In the genomic region with DNA sequence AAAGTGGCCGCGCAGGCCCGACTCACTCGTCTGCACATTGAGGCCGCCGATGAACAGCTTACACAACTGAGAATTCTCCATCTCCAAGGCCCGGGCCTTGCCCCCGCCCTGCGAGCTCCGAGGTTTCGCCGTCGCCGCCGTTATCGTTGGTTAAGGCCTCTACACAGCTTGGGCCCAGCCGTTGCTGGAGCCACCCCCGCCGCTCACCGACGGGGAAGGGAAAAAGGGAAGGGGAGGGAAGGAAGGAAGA, we compare ENCODE assay signal across 8 cellular contexts. TPM values are rescaled to one million over a fixed set of nuclear protein-coding genes. Genes with fewer than 3 reads are reported as not detected.
DNase-seq lines count a peak whose midpoint lies in the region; ATAC-seq lines count a peak whose summit lies in the region.

No MANE protein-coding gene starts in this region.

- ATAC-seq in GM21367 (IDR thresholded peaks at IDR 0.05; ENCODE audit: unreplicated experiment), result peak; percentile 5

- H3K36me3 ChIP-seq in BLaER1 treated with 17β-estradiol and CSF1 and Interleukin-3, amounts not matched to agents 10 nM and 100 nM, result peaks cover 0 to 46% (median 28%) of the 10 kb centered on the region in 11 experiments; a peak in 15 of 22 replicates
- peaks cover 25% of the 10 kb centered on the region for H3K36me3 ChIP-seq in HUES48 (ENCODE audit: control insufficient read depth, insufficient read depth, low read length)

- H3K27ac ChIP-seq in BLaER1 treated with 17β-estradiol and CSF1 and Interleukin-3, amounts not matched to agents 10 nM and 100 nM, result peak overlapping the region; percentile 94 to 99 (median 99)
- H3K27ac ChIP-seq in HUES48 (ENCODE audit: low read depth, low read length), result peak overlapping the region; percentile 98
- peak overlapping the region; percentile 100 for H3K27ac ChIP-seq in caudate nucleus (ENCODE audit: low read depth, low read length)

- DNase-seq in caudate nucleus (lab: John Stamatoyannopoulos, UW) (peak in 4 of 61 donors; percentile 68 to 89 (median 80)), NCI-H1694 (lab: John Stamatoyannopoulos, UW) (no peak), mucosa of gallbladder (ENCODE audit: low spot score) (no peak), medulla oblongata (ENCODE audit: extremely low spot score) (no peak)

- peak overlapping the region; percentile 93 to 100 (median 100) for H3K9ac ChIP-seq in BLaER1 treated with 17β-estradiol and CSF1 and Interleukin-3, amounts not matched to agents 10 nM and 100 nM
- H3K9ac ChIP-seq in HUES48 (ENCODE audit: low read depth, low read length), result peak overlapping the region; percentile 92

- H3K4me3 ChIP-seq in BLaER1 treated with 17β-estradiol and CSF1 and Interleukin-3, amounts not matched to agents 10 nM and 100 nM, result peak overlapping the region; percentile 81 to 100 (median 94)
- H3K4me3 ChIP-seq in HUES48 (ENCODE audit: low read depth, low read length), result peak overlapping the region; percentile 100
- peak overlapping the region; percentile 85 for H3K4me3 ChIP-seq in mononuclear cell (ENCODE audit: low read length)

- peak overlapping the region; percentile 43 to 96 (median 85) for H3K4me2 ChIP-seq in BLaER1 treated with 17β-estradiol and CSF1 and Interleukin-3, amounts not matched to agents 10 nM and 100 nM

- H3K9me3 ChIP-seq in BLaER1 treated with 17β-estradiol and CSF1 and Interleukin-3, amounts not matched to agents 10 nM and 100 nM (replicated peaks in 1 of 11), result no peaks in the 10 kb centered on the region
- H3K9me3 ChIP-seq in HUES48 (ENCODE audit: control insufficient read depth, insufficient read depth, low read length) (no peaks in the 10 kb centered on the region), mononuclear cell (ENCODE audit: low read depth, low read length) (no peaks in the 10 kb centered on the region)

- H3K27me3 ChIP-seq in BLaER1 treated with 17β-estradiol and CSF1 and Interleukin-3, amounts not matched to agents 10 nM and 100 nM, result no peaks in the 10 kb centered on the region
- no peaks in the 10 kb centered on the region for H3K27me3 ChIP-seq in HUES48 (ENCODE audit: control insufficient read depth, insufficient read depth, low read length)
- H3K27me3 ChIP-seq in mononuclear cell (ENCODE audit: insufficient read depth, low read length), result no peaks in the 10 kb centered on the region

- H3K4me1 ChIP-seq in BLaER1 treated with 17β-estradiol and CSF1 and Interleukin-3, amounts not matched to agents 10 nM and 100 nM, result peaks cover 15 to 27% (median 23%) of the 10 kb centered on the region in 10 experiments
- H3K4me1 ChIP-seq in HUES48 (ENCODE audit: control insufficient read depth, insufficient read depth, low read length), result peaks cover 18% of the 10 kb centered on the region
- H3K4me1 ChIP-seq in mononuclear cell (ENCODE audit: insufficient read depth, low read length), result peaks cover 20% of the 10 kb centered on the region

- H4K20me1 ChIP-seq in BLaER1 treated with 17β-estradiol and CSF1 and Interleukin-3, amounts not matched to agents 10 nM and 100 nM, result peaks cover 43 to 52% (median 50%) of the 10 kb centered on the region in 11 experiments

RNA-seq across cellular contexts. Expression of a gene that starts 0.3 kb away (rescaled TPM):
- total RNA-seq in mononuclear cell (17.3 TPM), mucosa of gallbladder (29.4 TPM)

RNA-seq across cellular contexts. Expression of a gene that starts 18.0 kb away (rescaled TPM):
- 9.3 TPM for total RNA-seq in mononuclear cell
- total RNA-seq in mucosa of gallbladder, result 20.3 TPM
